In genomic region chr1:6783956-6784559, GRCh38 we compare ENCODE assay signal across 8 cellular contexts. TPM values are rescaled to one million over a fixed set of nuclear protein-coding genes. Genes with fewer than 3 reads are reported as not detected.
A peak's percentile ranks its signal among the peaks of the same experiment; 100 is the strongest.
DNase-seq lines count a peak whose midpoint lies in the region; ATAC-seq, FAIRE-seq and TF ChIP-seq lines count a peak whose summit lies in the region.

No MANE protein-coding gene starts in this region.

- H3K36me3 ChIP-seq in body of pancreas (replicated peaks in 1 of 2; ENCODE audit: insufficient read depth in 1 of 2, low read depth in 2 of 2) (no peaks in the 10 kb centered on the region), tibial nerve (no peaks in the 10 kb centered on the region)

- H3K4me1 ChIP-seq in A549 (peaks cover 7% of the 10 kb centered on the region; the same call in 2 of the 3 replicates), body of pancreas (peaks cover 22% of the 10 kb centered on the region), tibial nerve (peaks cover 0 to 42% (median 11%) of the 10 kb centered on the region in 4 donors)

- 2% methylated on average over 17 of the region's 40 CpGs for WGBS in A549 (ENCODE audit: missing lambda C conversion rate)
- WGBS in body of pancreas, 2 donors = 0% methylated on average over 20 to 40 of the region's 40 CpGs
- WGBS in lower leg skin, 2 donors = 1 to 2% methylated on average over 28 to 40 of the region's 40 CpGs
- 0 to 2% methylated on average over 34 to 40 of the region's 40 CpGs for WGBS in tibial nerve, 2 donors

- in situ Hi-C loops in GM13976 (cut with MboI; ENCODE audit: low sequenced_read_pairs, unreplicated experiment) = no loop called here

- peak overlapping the region; percentile 85 for H3K4me2 ChIP-seq in A549

- H3K27me3 ChIP-seq in body of pancreas (no peaks in the 10 kb centered on the region), tibial nerve (no peaks in the 10 kb centered on the region)

- H3K9me3 ChIP-seq in A549 (no peaks in the 10 kb centered on the region), body of pancreas (no peaks in the 10 kb centered on the region), tibial nerve (no peaks in the 10 kb centered on the region)

- FAIRE-seq in A549 (lab: Jason Lieb, UNC) (no peak), GM19239 (lab: Jason Lieb, UNC) (peak; percentile 84)

- CTCF ChIA-PET in A549 (lab: Yijun Ruan, JAX) = interaction anchor here (1.1 to 2.9 kb wide), 2 partner anchors 62 to 64 kb away, joined by 5 to 13 read pairs; no protein-coding TSS in a partner anchor

- TF ChIP-seq RAD21 in A549 (conservative IDR thresholded peaks at IDR 0.05 in 1 of 2, IDR thresholded peaks at IDR 0.05 in 1 of 2) = no peak

- intact Hi-C loops in body of pancreas (cut with DNase I) = no loop called here
- intact Hi-C loops in lower leg skin (cut with DNase I; ENCODE audit: low total_unique reads) = no loop called here

- no peak for TF ChIP-seq POLR2A in A549 (IDR thresholded peaks at IDR 0.05; ENCODE audit: low read length)
- TF ChIP-seq POLR2A in body of pancreas (IDR thresholded peaks at IDR 0.05) = peak in 2 of 3 donors; percentile 81 to 89
- no peak for TF ChIP-seq POLR2A in lower leg skin (IDR thresholded peaks at IDR 0.05)
- TF ChIP-seq POLR2A in tibial nerve (IDR thresholded peaks at IDR 0.05) = peak in 1 of 2 donors; percentile 31

- no peak for TF ChIP-seq EP300 in A549 (IDR thresholded peaks at IDR 0.05)
- no peak for TF ChIP-seq EP300 in tibial nerve (IDR thresholded peaks at IDR 0.05)

- peak overlapping the region; percentile 94 to 99 for H3K27ac ChIP-seq in A549
- H3K27ac ChIP-seq in body of pancreas = peak overlapping the region; percentile 95 to 100 (median 100)
- peak overlapping the region; percentile 95 to 100 (median 98) for H3K27ac ChIP-seq in tibial nerve

- peak overlapping the region; percentile 96 for H3K4me3 ChIP-seq in A549
- H3K4me3 ChIP-seq in body of pancreas = peak overlapping the region; percentile 26 to 54
- peak overlapping the region; percentile 79 for H3K4me3 ChIP-seq in lower leg skin (ENCODE audit: low read depth, poor library complexity, severe bottlenecking)
- H3K4me3 ChIP-seq in tibial nerve = peak overlapping the region; percentile 72 to 97 (median 88)

- ATAC-seq in A549 (peak; percentile 2 to 26), body of pancreas (peak; percentile 2)

- POLR2A ChIA-PET in A549 (lab: Yijun Ruan, JAX) = interaction anchor here (0.5 to 2.3 kb wide), 10 partner anchors 12 to 516 kb away, joined by 3 to 12 read pairs (median 6); no protein-coding TSS in a partner anchor

- no peak for TF ChIP-seq CTCF in A549 (IDR thresholded peaks at IDR 0.05)
- TF ChIP-seq CTCF in body of pancreas (IDR thresholded peaks at IDR 0.05) = peak in 2 of 7 experiments; percentile 1 to 8
- no peak for TF ChIP-seq CTCF in lower leg skin (IDR thresholded peaks at IDR 0.05)
- no peak for TF ChIP-seq CTCF in tibial nerve (IDR thresholded peaks at IDR 0.05)
- no peak for TF ChIP-seq CTCF in GM13976 (IDR thresholded peaks at IDR 0.05; ENCODE audit: borderline replicate concordance, control extremely low read depth, extremely low read depth, insufficient read depth, missing control alignments)

- DNase-seq in A549 (ENCODE audit: low read depth in 1 of 2, low spot score in 1 of 2) (no peak), GM19239 (ENCODE audit: insufficient read length, low spot score) (no peak), LoVo (ENCODE audit: low spot score) (peak; percentile 5), body of pancreas (no peak), lower leg skin (ENCODE audit: low spot score in 2 of 2) (no peak), tibial nerve (ENCODE audit: low spot score in 2 of 2) (no peak), cerebellar nuclear complex (lab: John Stamatoyannopoulos, UW) (no peak), GM13976 (ENCODE audit: low spot score) (no peak)

TF ChIP-seq in A549, 52 proteins besides CTCF, POLR2A, EP300 and RAD21:
- TF ChIP-seq SMC3 (IDR thresholded peaks at IDR 0.05) = no peak
- TF ChIP-seq FOSL2 (IDR thresholded peaks at IDR 0.05) = no peak
- 0 out of 2 replicates have a peak, but pooled peaks have one; percentile 95 for TF ChIP-seq FOSL2 (CRISPR knock-in tag; IDR thresholded peaks at IDR 0.05)

RNA-seq across cellular contexts. Expression of gene CAMTA1, which starts 1.2 kb away (rescaled TPM):
- polyA plus RNA-seq in A549 (2011; rRNA removed) (48.7 and 58.8 TPM in 2 replicates), A549 (2017; fragmentation: RNase III; extraction: RNeasy Plus Mini Kit Qiagen cat#74134 plus additional on column Dnase treatment) (63.3 to 75.0 TPM (median 73.5 TPM) in 3 replicates)
- 35.4 and 46.5 TPM in 2 replicates for polyA plus RNA-seq in A549 (2012; cell fraction: cytosol; rRNA removed)
- 9.4 and 22.1 TPM in 2 replicates for polyA plus RNA-seq in A549 (2012; cell fraction: nucleus; rRNA removed)
- 18.6 and 19.8 TPM in 2 replicates for polyA minus RNA-seq in A549 (2011; rRNA and poly(A)+ RNA removed)
- total RNA-seq in body of pancreas (10 to 100 TPM; 36.3 to 59.7 TPM), lower leg skin (10 to 100 TPM; 24.4 to 52.3 (median 32.9) TPM), tibial nerve (100 to 1,000 TPM in 2 of 4 donors, 10 to 100 TPM in 2; 41.8 to 104 (median 87.2) TPM)

Comparison
In these comparisons a context has a peak if more than half of its experiments do, and no peak if none do; other contexts are left out.
1. H3K4me3 ChIP-seq: peak in every context shown above with its lines; median percentile 96 in A549; 88 in tibial nerve; 79 in lower leg skin; 40 in body of pancreas.
2. POLR2A ChIP-seq: peak in body of pancreas (2 of 3); none in A549 (single experiment) and lower leg skin (0 of 2).
3. Peak in every context shown above with its lines, with median percentiles within 50 percentile points of each other: H3K27ac ChIP-seq.